Comparison of ENCODE assay signal across 20 cellular contexts in the genomic region with DNA sequence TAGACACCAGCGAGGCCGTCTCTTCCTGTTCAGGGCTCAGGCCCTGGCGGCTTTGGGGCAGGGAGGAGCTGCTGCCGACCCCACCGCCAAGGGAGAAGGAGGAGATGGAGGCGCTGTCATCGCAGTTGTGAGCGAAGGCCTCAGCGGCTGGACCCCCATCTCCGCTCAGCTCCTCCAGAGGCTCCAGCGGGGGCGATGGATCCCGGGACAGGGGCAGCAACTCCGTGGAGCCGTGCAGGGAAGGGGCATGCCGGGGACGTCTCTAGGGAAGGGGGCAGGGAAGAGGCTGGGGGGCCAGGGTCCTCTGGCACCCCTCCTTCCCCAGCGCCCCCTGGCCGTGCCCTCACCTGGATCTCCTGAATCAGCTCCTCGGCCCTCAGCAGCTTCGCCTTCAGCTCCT. TPM values are rescaled to one million over a fixed set of nuclear protein-coding genes. Genes with fewer than 3 reads are reported as not detected.
DNase-seq lines count a peak whose midpoint lies in the region; ATAC-seq and TF ChIP-seq lines count a peak whose summit lies in the region.
"Had no signal": no experiment of that assay in that cellular context is flagged by ENCODE, and none has a peak within 500 bp of the region (broad histone marks: within the 10 kb centered on the region; RNA-seq: fewer than 3 reads in every experiment).

No MANE protein-coding gene starts in this region.

- H4K91ac ChIP-seq in mesenchymal stem cell (ENCODE audit: low read length), result peak overlapping the region; percentile 39

- H2AFZ ChIP-seq in mesenchymal stem cell (ENCODE audit: low read depth, low read length), result no peak overlapping the region

- H3K23ac ChIP-seq in mesenchymal stem cell (ENCODE audit: low read length in 2 of 2), result no peak overlapping the region

- peak overlapping the region; percentile 32 for H3K27ac Mint-ChIP-seq in T-helper 17 cell
- H3K27ac Mint-ChIP-seq: CD4-positive, alpha-beta T cell had no signal

- no peak overlapping the region for H2BK15ac ChIP-seq in mesenchymal stem cell (ENCODE audit: low read depth, poor library complexity, severe bottlenecking)

- H2AK5ac ChIP-seq in mesenchymal stem cell (ENCODE audit: low read length, severe bottlenecking), result no peak overlapping the region

- H3K27ac ChIP-seq in mesenchymal stem cell (ENCODE audit: low read length, poor library complexity, severe bottlenecking), result no peak overlapping the region

- no peak for TF ChIP-seq CTCF in GM13977 (IDR thresholded peaks at IDR 0.05; ENCODE audit: extremely low read depth, insufficient read depth, missing control alignments)

- H2BK5ac ChIP-seq in mesenchymal stem cell (ENCODE audit: low read depth, low read length, poor library complexity, severe bottlenecking), result no peak overlapping the region

- no peak overlapping the region for H3K14ac ChIP-seq in mesenchymal stem cell (ENCODE audit: low read length in 2 of 2)

- peaks cover 13% of the 10 kb centered on the region for H3K36me3 Mint-ChIP-seq in T-helper 17 cell (ENCODE audit: low read depth)

- WGBS in mesenchymal stem cell, result 97% methylated on average over 21 of the region's 21 CpGs

- H3K4me3 Mint-ChIP-seq in T-helper 17 cell, result no peak overlapping the region
- H3K4me3 Mint-ChIP-seq: CD4-positive, alpha-beta T cell; IgD-negative memory B cell had no signal

- H3K18ac ChIP-seq in mesenchymal stem cell (ENCODE audit: low read depth in 1 of 2, low read length in 2 of 2), result no peak overlapping the region

- H3K79me1 ChIP-seq in mesenchymal stem cell (replicated peaks; ENCODE audit: low read length, poor library complexity, severe bottlenecking), result peaks cover 6% of the 10 kb centered on the region

- H3K9ac ChIP-seq in mesenchymal stem cell (ENCODE audit: low read length), result no peak overlapping the region

- H3K4me2 ChIP-seq in mesenchymal stem cell (ENCODE audit: low read length, poor library complexity, severe bottlenecking), result no peak overlapping the region

- H4K8ac ChIP-seq in mesenchymal stem cell (ENCODE audit: low read length), result no peak overlapping the region

- no peak for ATAC-seq in T-helper 17 cell
- no peak for ATAC-seq in stimulated activated naive CD8-positive, alpha-beta T cell treated with anti-CD3 and anti-CD28 coated beads, Interleukin-15, Interleukin-2, amounts not matched to agents 100 U/mL and 50 U/mL, for 24 hours
- ATAC-seq: HCT116, Panc1 had no signal

- no peaks in the 10 kb centered on the region for H3K9me3 ChIP-seq in T-helper 17 cell (ENCODE audit: control insufficient read depth, low read length, poor library complexity, severe bottlenecking)
- no peaks in the 10 kb centered on the region for H3K9me3 ChIP-seq in mesenchymal stem cell (ENCODE audit: control insufficient read depth, low read length)
- H3K9me3 ChIP-seq: BLaER1 treated with 17β-estradiol and CSF1 and Interleukin-3, amounts not matched to agents 10 nM and 100 nM had no signal

- H3K36me3 ChIP-seq in mesenchymal stem cell (ENCODE audit: control insufficient read depth in 1 of 2, insufficient read depth in 2 of 2, low read depth in 1 of 2, low read length in 2 of 2), result peaks cover 63 to 71% of the 10 kb centered on the region in 2 experiments

- in situ Hi-C loops in GM13977 (cut with MboI; ENCODE audit: low pct_unique_long_range_greater_than_20kb, low sequenced_read_pairs, unreplicated experiment), result no loop called here

- no peaks in the 10 kb centered on the region for H3K4me1 Mint-ChIP-seq in T-helper 17 cell

- H3K27me3 ChIP-seq in mesenchymal stem cell (ENCODE audit: control insufficient read depth in 1 of 2, insufficient read depth in 1 of 2, low read length in 2 of 2), result no peaks in the 10 kb centered on the region
- H3K27me3 ChIP-seq: BLaER1 treated with 17β-estradiol and CSF1 and Interleukin-3, amounts not matched to agents 10 nM and 100 nM had no signal

- no peaks in the 10 kb centered on the region for H3K27me3 Mint-ChIP-seq in T-helper 17 cell
- H3K27me3 Mint-ChIP-seq: CD4-positive, alpha-beta T cell; IgD-negative memory B cell had no signal

- H2BK120ac ChIP-seq in mesenchymal stem cell (ENCODE audit: low read depth, low read length), result no peak overlapping the region

- peaks cover 2% of the 10 kb centered on the region for H3K4me1 ChIP-seq in mesenchymal stem cell (ENCODE audit: control insufficient read depth, insufficient read depth, low read depth, low read length)

- DNase-seq in D341Med (ENCODE audit: low spot score) (peak; percentile 20), T-helper 17 cell (no peak), mesenchymal stem cell (no peak), Kasumi-1 (lab: John Stamatoyannopoulos, UW) (no peak), GM13977 (ENCODE audit: low spot score) (no peak)
- no peak for DNase-seq in stimulated activated naive CD8-positive, alpha-beta T cell treated with anti-CD3 and anti-CD28 coated beads, Interleukin-15, Interleukin-2, amounts not matched to agents 100 U/mL and 50 U/mL, for 24 hours
- DNase-seq: CD4-positive, alpha-beta T cell; GOT3; NCI-H1092; NCI-H1417 treated with DMSO at 0.1 percent for 48 hours; NCI-H1694 treated with DMSO at 0.1 percent for 48 hours; NCI-H2227 treated with DMSO at 0.1 percent for 48 hours; NCI-H526 treated with DMSO at 0.1 percent for 48 hours; SW 1271 had no signal

- no peak overlapping the region for H3K4me3 ChIP-seq in mesenchymal stem cell (ENCODE audit: insufficient read depth in 1 of 2, low read depth in 1 of 2, low read length in 2 of 2)
- H3K4me3 ChIP-seq: BLaER1 treated with 17β-estradiol and CSF1 and Interleukin-3, amounts not matched to agents 10 nM and 100 nM had no signal

- H2BK12ac ChIP-seq in mesenchymal stem cell (ENCODE audit: low read length in 2 of 2), result no peak overlapping the region

- no peak overlapping the region for H3K4ac ChIP-seq in mesenchymal stem cell (ENCODE audit: low read depth in 1 of 2, low read length in 2 of 2)

RNA-seq across cellular contexts. Expression of a gene that starts 10.7 kb away (rescaled TPM):
- 10 to 100 TPM; 25.2 to 25.3 TPM for total RNA-seq in T-helper 17 cell
- polyA plus RNA-seq in mesenchymal stem cell (2013, experiment 1 of 2), result 10.8 TPM
- polyA plus RNA-seq in mesenchymal stem cell (2013, experiment 2 of 2), result 10.2 TPM

RNA-seq across cellular contexts. Expression of a gene that starts 17.4 kb away (rescaled TPM):
- total RNA-seq in T-helper 17 cell, result 1 to 10 TPM in 1 of 2 donors, not detected in 1; 4.0 TPM
- polyA plus RNA-seq in mesenchymal stem cell (2013, experiment 1 of 2), result not detected
- not detected for polyA plus RNA-seq in mesenchymal stem cell (2013, experiment 2 of 2)
- total RNA-seq: A172, NCI-H460 had no signal

RNA-seq across cellular contexts. Expression of a gene that starts 36.0 kb away (rescaled TPM):
- 1 to 10 TPM in 1 of 2 donors, under 1 TPM in 1; 0.75 to 1.7 TPM for total RNA-seq in T-helper 17 cell
- 0.54 TPM for polyA plus RNA-seq in mesenchymal stem cell (2013, experiment 1 of 2)
- 0.42 TPM for polyA plus RNA-seq in mesenchymal stem cell (2013, experiment 2 of 2)
- polyA plus RNA-seq: IgD-negative memory B cell had no signal

RNA-seq across cellular contexts. Expression of a gene that starts 36.4 kb away (rescaled TPM):
- 10 to 100 TPM; 67.7 to 70.9 TPM for total RNA-seq in T-helper 17 cell
- 17.6 TPM for polyA plus RNA-seq in mesenchymal stem cell (2013, experiment 1 of 2)
- polyA plus RNA-seq in mesenchymal stem cell (2013, experiment 2 of 2), result 17.4 TPM

RNA-seq across cellular contexts. Expression of a gene that starts 50.7 kb away (rescaled TPM):
- 10 to 100 TPM; 69.1 to 77.7 TPM for total RNA-seq in T-helper 17 cell
- polyA plus RNA-seq in mesenchymal stem cell (2013, experiment 1 of 2), result 29.1 TPM
- 28.9 TPM for polyA plus RNA-seq in mesenchymal stem cell (2013, experiment 2 of 2)
